ENCODE assay signal across 37 cellular contexts in genomic region chr7:96987719-96988118, GRCh38. TPM values are rescaled to one million over a fixed set of nuclear protein-coding genes. Genes with fewer than 3 reads are reported as not detected.
"Had no signal": no experiment of that assay in that cellular context is flagged by ENCODE, and none has a peak within 500 bp of the region (broad histone marks: within the 10 kb centered on the region; RNA-seq: fewer than 3 reads in every experiment).

No MANE protein-coding gene starts in this region.

- H3K27ac ChIP-seq: adrenal gland, body of pancreas, brain microvascular endothelial cell, breast epithelium, WERI-Rb-1 had no signal

- ATAC-seq: activated CD4-positive, alpha-beta T cell treated with anti-CD3 and anti-CD28 coated beads for 36 hours; activated CD4-positive, CD25-positive, alpha-beta regulatory T cell treated with anti-CD3 and anti-CD28 coated beads, Interleukin-2, amount 50 U/mL, for 24 hours; activated CD8-positive, alpha-beta memory T cell treated with anti-CD3 and anti-CD28 coated beads, Interleukin-2, amount 10 ng/mL, durations not matched to agents 7 days and 5 days; activated CD8-positive, alpha-beta T cell treated with anti-CD3 and anti-CD28 coated beads, Interleukin-2, amount 10 ng/mL, durations not matched to agents 7 days and 5 days; activated naive CD4-positive, alpha-beta T cell treated with anti-CD3 and anti-CD28 coated beads, Interleukin-2, amount 50 U/mL, for 72 hours; body of pancreas; WTC11 had no signal

- FAIRE-seq: astrocyte, colon, TTC549 had no signal

- DNase-seq: activated CD4-positive, alpha-beta memory T cell treated with anti-CD3 and anti-CD28 coated beads, Interleukin-2, amount 10 ng/mL, durations not matched to agents 7 days and 5 days; activated CD4-positive, alpha-beta T cell treated with anti-CD3 and anti-CD28 coated beads for 1 hour; activated CD4-positive, alpha-beta T cell treated with anti-CD3 and anti-CD28 coated beads for 36 hours; activated CD4-positive, alpha-beta T cell treated with anti-CD3 and anti-CD28 coated beads for 48 hours; activated CD4-positive, alpha-beta T cell treated with anti-CD3 and anti-CD28 coated beads, Interleukin-2, amount 10 ng/mL, durations not matched to agents 7 days and 5 days; activated CD4-positive, alpha-beta T cell treated with anti-CD3 and anti-CD28 coated beads, Interleukin-2, amount 50 U/mL, for 48 hours; activated CD4-positive, CD25-positive, alpha-beta regulatory T cell; activated CD8-positive, alpha-beta memory T cell treated with anti-CD3 and anti-CD28 coated beads for 24 hours; activated CD8-positive, alpha-beta memory T cell treated with anti-CD3 and anti-CD28 coated beads, Interleukin-2, amount 10 ng/mL, durations not matched to agents 7 days and 5 days; activated CD8-positive, alpha-beta memory T cell treated with anti-CD3 and anti-CD28 coated beads, Interleukin-2, amount 50 U/mL, for 48 hours; activated CD8-positive, alpha-beta T cell treated with anti-CD3 and anti-CD28 coated beads, Interleukin-2, amount 10 ng/mL, durations not matched to agents 7 days and 5 days; activated effector memory CD4-positive, alpha-beta T cell treated with Interleukin-2 at 50 U/mL for 16 hours; activated gamma-delta T cell; activated naive CD4-positive, alpha-beta T cell treated with anti-CD3 and anti-CD28 coated beads for 36 hours; activated naive CD4-positive, alpha-beta T cell treated with anti-CD3 and anti-CD28 coated beads, Interleukin-2, amount 50 U/mL, for 16 hours; activated naive CD8-positive, alpha-beta T cell treated with anti-CD3 and anti-CD28 coated beads for 36 hours; activated T-cell treated with anti-CD3 and anti-CD28 coated beads, Interleukin-2, amount 50 U/mL, for 24 hours; activated T-cell treated with anti-CD3 and anti-CD28 coated beads, Interleukin-2, amount 50 U/mL, for 48 hours; adrenal gland; amniotic stem cell; aorta; body of pancreas; brain microvascular endothelial cell; central memory CD4-positive, alpha-beta T cell; T-helper 2 cell; T-helper 9 cell; WERI-Rb-1 had no signal

RNA-seq across cellular contexts. Expression of gene DLX6, which starts 17.6 kb away (rescaled TPM):
- total RNA-seq: activated CD4-positive, alpha-beta memory T cell treated with anti-CD3 and anti-CD28 coated beads, Interleukin-2, amount 10 ng/mL, durations not matched to agents 7 days and 5 days; activated CD4-positive, alpha-beta T cell treated with anti-CD3 and anti-CD28 coated beads for 36 hours; activated CD4-positive, alpha-beta T cell treated with anti-CD3 and anti-CD28 coated beads, Interleukin-2, amount 10 ng/mL, durations not matched to agents 7 days and 5 days; activated CD8-positive, alpha-beta memory T cell treated with anti-CD3 and anti-CD28 coated beads, Interleukin-2, amount 10 ng/mL, durations not matched to agents 7 days and 5 days; activated CD8-positive, alpha-beta T cell treated with anti-CD3 and anti-CD28 coated beads, Interleukin-2, amount 10 ng/mL, durations not matched to agents 7 days and 5 days; activated naive CD4-positive, alpha-beta T cell treated with anti-CD3 and anti-CD28 coated beads for 36 hours; activated naive CD4-positive, alpha-beta T cell treated with anti-CD3 and anti-CD28 coated beads, Interleukin-2, amount 50 U/mL, for 72 hours; activated naive CD8-positive, alpha-beta T cell treated with anti-CD3 and anti-CD28 coated beads for 36 hours; activated T-helper 2 cell treated with anti-CD3 and anti-CD28 coated beads, Interferon-gamma antibody, Interleukin-2, Interleukin-4, amounts not matched to agents 10 μg/mL and 5 μg/mL and 100 μg/mL, durations not matched to agents 14 hours and 24 hours and 36 hours; body of pancreas; cardiac septum; cerebellum had no signal

RNA-seq across cellular contexts. Expression of gene DLX5, which starts 36.9 kb away (rescaled TPM):
- total RNA-seq: activated CD4-positive, alpha-beta memory T cell treated with anti-CD3 and anti-CD28 coated beads, Interleukin-2, amount 10 ng/mL, durations not matched to agents 7 days and 5 days; activated CD4-positive, alpha-beta T cell treated with anti-CD3 and anti-CD28 coated beads for 36 hours; activated CD4-positive, alpha-beta T cell treated with anti-CD3 and anti-CD28 coated beads, Interleukin-2, amount 10 ng/mL, durations not matched to agents 7 days and 5 days; activated CD8-positive, alpha-beta memory T cell treated with anti-CD3 and anti-CD28 coated beads, Interleukin-2, amount 10 ng/mL, durations not matched to agents 7 days and 5 days; activated CD8-positive, alpha-beta T cell treated with anti-CD3 and anti-CD28 coated beads, Interleukin-2, amount 10 ng/mL, durations not matched to agents 7 days and 5 days; activated naive CD4-positive, alpha-beta T cell treated with anti-CD3 and anti-CD28 coated beads for 36 hours; activated naive CD4-positive, alpha-beta T cell treated with anti-CD3 and anti-CD28 coated beads, Interleukin-2, amount 50 U/mL, for 72 hours; activated naive CD8-positive, alpha-beta T cell treated with anti-CD3 and anti-CD28 coated beads for 36 hours; activated T-helper 2 cell treated with anti-CD3 and anti-CD28 coated beads, Interferon-gamma antibody, Interleukin-2, Interleukin-4, amounts not matched to agents 10 μg/mL and 5 μg/mL and 100 μg/mL, durations not matched to agents 14 hours and 24 hours and 36 hours; body of pancreas; breast epithelium; cerebellum; WTC11 had no signal
